ENCODE assay signal across 1 cellular context in genomic region chr7:135100856-135101255, GRCh38.
TF ChIP-seq lines count a peak whose summit lies in the region.

No MANE protein-coding gene starts in this region.

TF ChIP-seq in IMR-90, 13 proteins besides CTCF, POLR2A, EP300 and RAD21 (continued from another document):
- no peak for TF ChIP-seq NFE2L2 (IDR thresholded peaks at IDR 0.05; ENCODE audit: low read depth, low read length)
- TF ChIP-seq CEBPB (IDR thresholded peaks at IDR 0.05; ENCODE audit: low read depth, low read length) = no peak
- TF ChIP-seq, protein P1, sequence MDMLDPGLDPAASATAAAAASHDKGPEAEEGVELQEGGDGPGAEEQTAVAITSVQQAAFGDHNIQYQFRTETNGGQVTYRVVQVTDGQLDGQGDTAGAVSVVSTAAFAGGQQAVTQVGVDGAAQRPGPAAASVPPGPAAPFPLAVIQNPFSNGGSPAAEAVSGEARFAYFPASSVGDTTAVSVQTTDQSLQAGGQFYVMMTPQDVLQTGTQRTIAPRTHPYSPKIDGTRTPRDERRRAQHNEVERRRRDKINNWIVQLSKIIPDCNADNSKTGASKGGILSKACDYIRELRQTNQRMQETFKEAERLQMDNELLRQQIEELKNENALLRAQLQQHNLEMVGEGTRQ (IDR thresholded peaks at IDR 0.05; ENCODE audit: low read depth, low read length) = no peak
- no peak for TF ChIP-seq CHD1 (IDR thresholded peaks at IDR 0.05; ENCODE audit: low read depth, low read length)
- TF ChIP-seq MAZ (IDR thresholded peaks at IDR 0.05; ENCODE audit: borderline replicate concordance, low read depth, low read length) = no peak
- no peak for TF ChIP-seq SMC3 (IDR thresholded peaks at IDR 0.05; ENCODE audit: low read depth, low read length)
